ENCODE assay signal across 11 cellular contexts in the genomic region with DNA sequence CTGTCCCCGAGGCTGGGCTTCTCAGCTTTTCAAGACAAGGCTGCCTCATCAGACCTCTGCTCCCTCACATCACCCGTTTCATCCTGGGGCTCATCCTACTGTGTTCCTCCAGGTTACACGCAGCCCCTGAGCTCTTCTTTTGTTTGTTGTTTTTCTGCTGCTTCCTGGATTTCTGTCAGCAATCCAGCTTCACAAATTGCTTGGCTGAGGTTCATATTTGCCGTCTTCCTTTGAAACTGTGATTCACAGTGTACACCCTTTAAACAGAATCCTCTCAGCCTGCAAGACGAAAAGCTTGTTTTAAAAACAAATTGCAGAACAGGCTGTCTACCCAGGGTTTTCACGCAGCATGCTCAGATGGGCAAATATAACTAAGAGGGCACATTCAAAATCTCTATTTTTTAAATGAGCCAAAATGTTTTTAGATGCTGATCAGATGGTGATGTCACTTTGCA. TPM values are rescaled to one million over a fixed set of nuclear protein-coding genes. Genes with fewer than 3 reads are reported as not detected.
A peak's percentile ranks its signal among the peaks of the same experiment; 100 is the strongest.
DNase-seq lines count a peak whose midpoint lies in the region; ATAC-seq, FAIRE-seq and TF ChIP-seq lines count a peak whose summit lies in the region.
"Had no signal": no experiment of that assay in that cellular context is flagged by ENCODE, and none has a peak within 500 bp of the region (broad histone marks: within the 10 kb centered on the region; RNA-seq: fewer than 3 reads in every experiment).

No MANE protein-coding gene starts in this region.

- in situ Hi-C loops in astrocyte of the spinal cord (cut with HindIII; ENCODE audit: low sequenced_read_pairs): no loop called here

- no peaks in the 10 kb centered on the region for H3K9me3 ChIP-seq in keratinocyte (ENCODE audit: control insufficient read depth, low read depth, low read length)
- H3K9me3 ChIP-seq: BLaER1 treated with 17β-estradiol and CSF1 and Interleukin-3, amounts not matched to agents 10 nM and 100 nM had no signal

- H4K20me1 ChIP-seq in keratinocyte (ENCODE audit: control insufficient read depth, extremely low read depth, insufficient read depth, low read length): no peaks in the 10 kb centered on the region
- H4K20me1 ChIP-seq: BLaER1 treated with 17β-estradiol and CSF1 and Interleukin-3, amounts not matched to agents 10 nM and 100 nM had no signal

- no peaks in the 10 kb centered on the region for H3K36me3 Mint-ChIP-seq in type B pancreatic cell

- H3K27me3 Mint-ChIP-seq in type B pancreatic cell: peaks cover 7% of the 10 kb centered on the region
- H3K27me3 Mint-ChIP-seq in stimulated activated naive CD8-positive, alpha-beta T cell treated with anti-CD3 and anti-CD28 coated beads, Interleukin-15, amount 100 ng/mL, for 72 hours: peaks cover 7% of the 10 kb centered on the region

- H3K4me1 Mint-ChIP-seq in type B pancreatic cell (ENCODE audit: unreplicated experiment): peaks cover 5% of the 10 kb centered on the region
- H3K4me1 Mint-ChIP-seq in stimulated activated naive CD8-positive, alpha-beta T cell treated with anti-CD3 and anti-CD28 coated beads, Interleukin-15, amount 100 ng/mL, for 72 hours: no peaks in the 10 kb centered on the region

- peak overlapping the region; percentile 72 for H3K4me2 ChIP-seq in keratinocyte (ENCODE audit: control insufficient read depth, extremely low read depth, insufficient read depth, low read depth, low read length)
- H3K4me2 ChIP-seq: BLaER1 treated with 17β-estradiol and CSF1 and Interleukin-3, amounts not matched to agents 10 nM and 100 nM had no signal

- dilution Hi-C loops in keratinocyte (cut with MboI; ENCODE audit: extremely low pct_ligation_motif_present, low sequenced_read_pairs): no loop called here

- peak overlapping the region; percentile 21 for H3K4me3 Mint-ChIP-seq in type B pancreatic cell
- H3K4me3 Mint-ChIP-seq in stimulated activated naive CD8-positive, alpha-beta T cell treated with anti-CD3 and anti-CD28 coated beads, Interleukin-15, amount 100 ng/mL, for 72 hours: no peak overlapping the region
- H3K4me3 Mint-ChIP-seq: T-helper 1 cell treated with Interleukin-12 subunit alpha and Interleukin-12 subunit beta and Interleukin-4 antibody, amounts not matched to agents 30 μg/mL and 1 μg/mL, for 36 hours had no signal

- ATAC-seq in GM18861 (IDR thresholded peaks at IDR 0.05; ENCODE audit: unreplicated experiment): no peak
- ATAC-seq in stimulated activated naive CD8-positive, alpha-beta T cell treated with anti-CD3 and anti-CD28 coated beads, Interleukin-15, amount 100 ng/mL, for 72 hours: no peak

- H2AFZ ChIP-seq in keratinocyte (ENCODE audit: control insufficient read depth, low read length): peak overlapping the region; percentile 93

- TF ChIP-seq CTCF in astrocyte of the spinal cord (IDR thresholded peaks at IDR 0.05; ENCODE audit: low read depth, low read length) (no peak), keratinocyte (optimal IDR thresholded peaks at IDR 0.05 in 1 of 3, IDR thresholded peaks at IDR 0.05 in 1 of 3, conservative IDR thresholded peaks at IDR 0.05 in 1 of 3; ENCODE audit: extremely low read depth in 1 of 3, insufficient read depth in 2 of 3, low read length in 3 of 3) (no peak), type B pancreatic cell (conservative IDR thresholded peaks at IDR 0.05) (no peak)

- no peaks in the 10 kb centered on the region for H3K9me1 ChIP-seq in keratinocyte (ENCODE audit: control insufficient read depth, extremely low read depth, insufficient read depth, low read length)

- H3K27me3 ChIP-seq in keratinocyte (ENCODE audit: control insufficient read depth, extremely low read depth, insufficient read depth, low read length): no peaks in the 10 kb centered on the region
- H3K27me3 ChIP-seq: BLaER1 treated with 17β-estradiol and CSF1 and Interleukin-3, amounts not matched to agents 10 nM and 100 nM had no signal

- peak; percentile 13 for FAIRE-seq in keratinocyte (lab: Jason Lieb, UNC)

- H3K27ac Mint-ChIP-seq in type B pancreatic cell: no peak overlapping the region
- no peak overlapping the region for H3K27ac Mint-ChIP-seq in stimulated activated naive CD8-positive, alpha-beta T cell treated with anti-CD3 and anti-CD28 coated beads, Interleukin-15, amount 100 ng/mL, for 72 hours
- H3K27ac Mint-ChIP-seq: T-helper 1 cell treated with Interleukin-12 subunit alpha and Interleukin-12 subunit beta and Interleukin-4 antibody, amounts not matched to agents 30 μg/mL and 1 μg/mL, for 36 hours had no signal

- no peak overlapping the region for H3K27ac ChIP-seq in keratinocyte (ENCODE audit: control insufficient read depth, insufficient read depth, low read length)
- H3K27ac ChIP-seq: BLaER1 treated with 17β-estradiol and CSF1 and Interleukin-3, amounts not matched to agents 10 nM and 100 nM had no signal

- H3K79me2 ChIP-seq in keratinocyte (ENCODE audit: control insufficient read depth, insufficient read depth, low read length): no peaks in the 10 kb centered on the region

- no peaks in the 10 kb centered on the region for H3K9me3 Mint-ChIP-seq in type B pancreatic cell
- peaks cover 0 to 5% of the 10 kb centered on the region in 2 donors for H3K9me3 Mint-ChIP-seq in stimulated activated naive CD8-positive, alpha-beta T cell treated with anti-CD3 and anti-CD28 coated beads, Interleukin-15, amount 100 ng/mL, for 72 hours
- H3K9me3 Mint-ChIP-seq: T-helper 1 cell treated with Interleukin-12 subunit alpha and Interleukin-12 subunit beta and Interleukin-4 antibody, amounts not matched to agents 30 μg/mL and 1 μg/mL, for 36 hours had no signal

- no peaks in the 10 kb centered on the region for H3K36me3 ChIP-seq in keratinocyte (ENCODE audit: control insufficient read depth in 2 of 2, extremely low read depth in 1 of 2, insufficient read depth in 2 of 2, low read length in 2 of 2)
- H3K36me3 ChIP-seq: BLaER1 treated with 17β-estradiol and CSF1 and Interleukin-3, amounts not matched to agents 10 nM and 100 nM had no signal

- peak overlapping the region; percentile 47 for H3K9ac ChIP-seq in keratinocyte (ENCODE audit: control insufficient read depth, extremely low read depth, insufficient read depth, low read length)
- H3K9ac ChIP-seq: BLaER1 treated with 17β-estradiol and CSF1 and Interleukin-3, amounts not matched to agents 10 nM and 100 nM had no signal

- H3K4me3 ChIP-seq in astrocyte of the spinal cord (ENCODE audit: low read depth, low read length) (no peak overlapping the region), keratinocyte (ENCODE audit: control insufficient read depth in 2 of 3, extremely low read depth in 1 of 3, insufficient read depth in 2 of 3, low read depth in 1 of 3, low read length in 3 of 3) (peak overlapping the region in 2 of 3 experiments; percentile 25 to 27)
- H3K4me3 ChIP-seq: BLaER1 treated with 17β-estradiol and CSF1 and Interleukin-3, amounts not matched to agents 10 nM and 100 nM had no signal

- peaks cover 5% of the 10 kb centered on the region for H3K4me1 ChIP-seq in keratinocyte (ENCODE audit: control insufficient read depth, extremely low read depth, insufficient read depth, low read length)
- H3K4me1 ChIP-seq: BLaER1 treated with 17β-estradiol and CSF1 and Interleukin-3, amounts not matched to agents 10 nM and 100 nM had no signal

- DNase-seq in NCI-H748 (lab: John Stamatoyannopoulos, UW; ENCODE audit: unreplicated experiment): peak; percentile 42
- no peak for DNase-seq in NCI-H748 treated with DMSO at 0.1 percent for 48 hours (lab: John Stamatoyannopoulos, UW)
- peak; percentile 87 for DNase-seq in astrocyte of the spinal cord (ENCODE audit: low read depth, low spot score)
- no peak for DNase-seq in keratinocyte (ENCODE audit: low read depth, low spot score)
- DNase-seq in type B pancreatic cell (ENCODE audit: extremely low spot score, unreplicated experiment): no peak
- DNase-seq in activated CD4-positive, alpha-beta T cell treated with anti-CD3 and anti-CD28 coated beads for 4 hours: no peak
- DNase-seq in stimulated activated naive CD8-positive, alpha-beta T cell treated with anti-CD3 and anti-CD28 coated beads, Interleukin-15, amount 100 ng/mL, for 72 hours: no peak
- DNase-seq: activated gamma-delta T cell had no signal

RNA-seq across cellular contexts. Expression of gene PARD3, which starts 39.1 kb away (rescaled TPM):
- polyA plus RNA-seq in keratinocyte: 34.0 to 58.0 TPM (median 46.4 TPM) in 3 replicates
- 76.3 TPM for polyA plus RNA-seq in keratinocyte (2011; ENCODE audit: low read depth)
- polyA plus RNA-seq in keratinocyte (2011; cell fraction: cytosol; rRNA removed): 34.9 and 48.6 TPM in 2 replicates
- polyA plus RNA-seq in keratinocyte (2011; cell fraction: nucleus; rRNA removed): 37.7 and 42.4 TPM in 2 replicates
- polyA plus RNA-seq in keratinocyte (2012; ENCODE audit: low replicate concordance): 32.6 and 38.9 TPM in 2 replicates
- 35.6 to 90.2 TPM (median 58.4 TPM) in 3 replicates for polyA minus RNA-seq in keratinocyte
- polyA minus RNA-seq in keratinocyte (2011; cell fraction: cytosol; rRNA and poly(A)+ RNA removed): 48.2 TPM
- polyA minus RNA-seq in keratinocyte (2011; cell fraction: nucleus; rRNA and poly(A)+ RNA removed): 41.0 and 75.0 TPM in 2 replicates
- total RNA-seq in type B pancreatic cell (ENCODE audit: low replicate concordance): 52.3 and 54.1 TPM in 2 replicates

Comparison
In these comparisons a context has a peak if more than half of its experiments do, and no peak if none do; other contexts are left out.
1. DNase-seq: peak in NCI-H748 (single experiment) and astrocyte of the spinal cord (single experiment); none in NCI-H748 treated with DMSO at 0.1 percent for 48 hours (single experiment), keratinocyte (single experiment), type B pancreatic cell (single experiment), activated CD4-positive, alpha-beta T cell treated with anti-CD3 and anti-CD28 coated beads for 4 hours (0 of 2) and stimulated activated naive CD8-positive, alpha-beta T cell treated with anti-CD3 and anti-CD28 coated beads, Interleukin-15, amount 100 ng/mL, for 72 hours (0 of 2).